ENCODE assay signal across 8 cellular contexts in genomic region chr7:7595451-7595850, GRCh38. TPM values are rescaled to one million over a fixed set of nuclear protein-coding genes. Genes with fewer than 3 reads are reported as not detected.
DNase-seq lines count a peak whose midpoint lies in the region; ATAC-seq and TF ChIP-seq lines count a peak whose summit lies in the region.

No MANE protein-coding gene starts in this region.

- TF ChIP-seq CTCF in A673 (conservative IDR thresholded peaks at IDR 0.05; ENCODE audit: low read depth, low read length), result peak; percentile 56
- TF ChIP-seq CTCF in HEK293 (tag by site-specific recombination; IDR thresholded peaks at IDR 0.05), result no peak
- TF ChIP-seq CTCF in SK-N-SH (IDR thresholded peaks at IDR 0.05), result peak; percentile 74

- H4K20me1 ChIP-seq in SK-N-SH (ENCODE audit: insufficient read depth), result no peaks in the 10 kb centered on the region

- CTCF ChIA-PET in A673 (lab: Charles Lee), result no interaction called here
- CTCF ChIA-PET in HEK293 (lab: Yijun Ruan, JAX), result interaction anchor here (0.6 to 2.1 kb wide), 10 partner anchors 10 to 701 kb away, joined by 3 to 16 read pairs (median 3); no protein-coding TSS in a partner anchor
- CTCF ChIA-PET in SK-N-SH (lab: Yijun Ruan, JAX), result interaction anchor here (0.7 to 3.8 kb wide), 38 partner anchors 10 to 732 kb away, joined by 3 to 43 read pairs (median 4); partner anchors contain the start of gene UMAD1
- CTCF ChIA-PET in activated CD4-positive, alpha-beta T cell treated with anti-CD3 and anti-CD28 coated beads, Interleukin-2, amount 10 ng/mL, durations not matched to agents 7 days and 5 days (lab: Charles Lee), result interaction anchor here (1.5 kb wide), 1 partner anchor 28 kb away, joined by 3 read pairs; no protein-coding TSS in a partner anchor

- no peak overlapping the region for H3K4me3 Mint-ChIP-seq in activated CD4-positive, alpha-beta T cell treated with anti-CD3 and anti-CD28 coated beads, Interleukin-2, amount 10 ng/mL, durations not matched to agents 7 days and 5 days

- WGBS in SK-N-SH (ENCODE audit: low lambda C conversion rate), result 88% methylated on average over 1 of the region's 1 CpG

- POLR2A ChIA-PET in A673 (lab: Charles Lee; ENCODE audit: low non-redundant PET) (no interaction called here), HEK293 (lab: Yijun Ruan, JAX) (no interaction called here), SK-N-SH (lab: Yijun Ruan, JAX) (interaction anchor here (1.2 kb wide), 1 partner anchor 696 kb away, joined by 3 read pairs; no protein-coding TSS in a partner anchor)
- POLR2A ChIA-PET in activated CD4-positive, alpha-beta T cell treated with anti-CD3 and anti-CD28 coated beads, Interleukin-2, amount 10 ng/mL, durations not matched to agents 7 days and 5 days (lab: Charles Lee), result interaction anchor here (0.6 kb wide), 1 partner anchor 60 kb away, joined by 3 read pairs; no protein-coding TSS in a partner anchor

- peak; percentile 86 for TF ChIP-seq RAD21 in SK-N-SH (IDR thresholded peaks at IDR 0.05; ENCODE audit: low read length)

- H3K4me2 ChIP-seq in SK-N-SH, result no peak overlapping the region

- no peaks in the 10 kb centered on the region for H3K36me3 ChIP-seq in A673 (ENCODE audit: insufficient read depth, low read length, poor library complexity, severe bottlenecking)
- peaks cover 24 to 28% of the 10 kb centered on the region in 2 experiments for H3K36me3 ChIP-seq in HEK293 (ENCODE audit: control insufficient read depth in 2 of 2, insufficient read depth in 1 of 2, low read length in 2 of 2)
- H3K36me3 ChIP-seq in SK-N-SH (replicated peaks in 1 of 2; ENCODE audit: control insufficient read depth in 1 of 2, insufficient read depth in 2 of 2, low read length in 1 of 2), result peaks cover 52 to 57% of the 10 kb centered on the region in 2 experiments

- intact Hi-C loops in A673 (cut with micrococcal nuclease; ENCODE audit: unreplicated experiment), result loop anchor here (1.0 to 10.0 kb wide), 3 partner anchors 169 to 702 kb away; no protein-coding TSS in a partner anchor

- H3K27ac Mint-ChIP-seq in activated CD4-positive, alpha-beta T cell treated with anti-CD3 and anti-CD28 coated beads, Interleukin-2, amount 10 ng/mL, durations not matched to agents 7 days and 5 days, result no peak overlapping the region

- H3K27me3 ChIP-seq in A673 (replicated peaks; ENCODE audit: insufficient read depth, low read depth, low read length, poor library complexity), result no peaks in the 10 kb centered on the region
- H3K27me3 ChIP-seq in SK-N-SH (ENCODE audit: insufficient read depth), result no peaks in the 10 kb centered on the region

- no peak overlapping the region for H3K9ac ChIP-seq in SK-N-SH

- no TSS peak for BruUV-seq in A673 (replicated peaks; lab: Mats Ljungman, UMichigan)

- no peaks in the 10 kb centered on the region for H3K4me1 ChIP-seq in A673 (ENCODE audit: insufficient read depth, low read length, poor library complexity, severe bottlenecking)
- H3K4me1 ChIP-seq in HEK293 (ENCODE audit: control insufficient read depth, insufficient read depth, low read length), result no peaks in the 10 kb centered on the region
- no peaks in the 10 kb centered on the region for H3K4me1 ChIP-seq in SK-N-SH (ENCODE audit: control insufficient read depth in 1 of 2, insufficient read depth in 2 of 2, low read depth in 1 of 2, low read length in 1 of 2)

- TF ChIP-seq EP300 in SK-N-SH (IDR thresholded peaks at IDR 0.05; ENCODE audit: borderline replicate concordance in 1 of 2, low read depth in 1 of 2, low read length in 1 of 2), result no peak

- H3K27ac ChIP-seq in A673 (ENCODE audit: low read depth, low read length, poor library complexity, severe bottlenecking), result no peak overlapping the region
- no peak overlapping the region for H3K27ac ChIP-seq in HEK293 (ENCODE audit: extremely low read depth, low read depth, low read length)
- peak overlapping the region in 1 of 2 experiments; percentile 40; a peak in 2 of 4 replicates for H3K27ac ChIP-seq in SK-N-SH (ENCODE audit: low read depth in 2 of 2, low read length in 1 of 2)

- H3K79me2 ChIP-seq in SK-N-SH (ENCODE audit: insufficient read depth), result no peaks in the 10 kb centered on the region

- no peak overlapping the region for H2AFZ ChIP-seq in SK-N-SH (ENCODE audit: low read depth)

- H3K9me3 Mint-ChIP-seq in activated CD4-positive, alpha-beta T cell treated with anti-CD3 and anti-CD28 coated beads, Interleukin-2, amount 10 ng/mL, durations not matched to agents 7 days and 5 days, result peaks cover 6% of the 10 kb centered on the region

- no peak overlapping the region for H3K4me3 ChIP-seq in A673 (ENCODE audit: low read depth, low read length, poor library complexity, severe bottlenecking)
- H3K4me3 ChIP-seq in HEK293 (ENCODE audit: low read depth, low read length), result no peak overlapping the region
- H3K4me3 ChIP-seq in SK-N-SH (ENCODE audit: low read depth in 2 of 2, low read length in 1 of 2), result no peak overlapping the region

- H3K9me3 ChIP-seq in A673 (ENCODE audit: low read depth, low read length, poor library complexity, severe bottlenecking) (no peaks in the 10 kb centered on the region), HEK293 (ENCODE audit: control insufficient read depth, insufficient read depth, low read depth, low read length) (no peaks in the 10 kb centered on the region), SK-N-SH (no peaks in the 10 kb centered on the region)

- no peak for ATAC-seq in GM21717 (IDR thresholded peaks at IDR 0.05; ENCODE audit: unreplicated experiment)
- no peak for ATAC-seq in HG03139 (IDR thresholded peaks at IDR 0.05; ENCODE audit: unreplicated experiment)
- ATAC-seq in HG03159 (IDR thresholded peaks at IDR 0.05; ENCODE audit: unreplicated experiment), result no peak

- no peaks in the 10 kb centered on the region for H3K4me1 Mint-ChIP-seq in activated CD4-positive, alpha-beta T cell treated with anti-CD3 and anti-CD28 coated beads, Interleukin-2, amount 10 ng/mL, durations not matched to agents 7 days and 5 days

- peaks cover 29% of the 10 kb centered on the region for H3K36me3 Mint-ChIP-seq in activated CD4-positive, alpha-beta T cell treated with anti-CD3 and anti-CD28 coated beads, Interleukin-2, amount 10 ng/mL, durations not matched to agents 7 days and 5 days (ENCODE audit: low read depth)

- H3F3A ChIP-seq in SK-N-SH (replicated peaks; ENCODE audit: insufficient read depth), result no peaks in the 10 kb centered on the region

- no peaks in the 10 kb centered on the region for H3K9me2 ChIP-seq in SK-N-SH

- peak; percentile 49 for DNase-seq in A673 (ENCODE audit: low spot score)
- peak; percentile 58 for DNase-seq in SK-N-SH
- peak; percentile 11 for DNase-seq in hepatic stellate cell (ENCODE audit: low spot score)
- no peak for DNase-seq in activated CD4-positive, alpha-beta T cell treated with anti-CD3 and anti-CD28 coated beads, Interleukin-2, amount 10 ng/mL, durations not matched to agents 7 days and 5 days

- H3K27me3 Mint-ChIP-seq in activated CD4-positive, alpha-beta T cell treated with anti-CD3 and anti-CD28 coated beads, Interleukin-2, amount 10 ng/mL, durations not matched to agents 7 days and 5 days, result no peaks in the 10 kb centered on the region

TF ChIP-seq in HEK293, 187 proteins besides CTCF, POLR2A, EP300 and RAD21:
- TF ChIP-seq ZNF366 (tag by site-specific recombination; conservative IDR thresholded peaks at IDR 0.05), result no peak
- TF ChIP-seq ZNF654 (tag by site-specific recombination; IDR thresholded peaks at IDR 0.05; ENCODE audit: low read depth), result peak; percentile 31; the same call in 1 of the 2 replicates

TF ChIP-seq in SK-N-SH, 30 proteins besides CTCF, POLR2A, EP300 and RAD21 (continues in another document):
- TF ChIP-seq FOSL2 (IDR thresholded peaks at IDR 0.05; ENCODE audit: borderline replicate concordance, low read depth) (no peak), REST (IDR thresholded peaks at IDR 0.05; ENCODE audit: low read depth, low read length) (no peak)

RNA-seq across cellular contexts. Expression of gene MIOS, which starts 28.8 kb away (rescaled TPM):
- 19.2 and 21.0 TPM in 2 replicates for total RNA-seq in A673 (2021)
- 16.4 and 21.9 TPM in 2 replicates for polyA plus RNA-seq in SK-N-SH (2012; rRNA removed)
- 22.1 and 23.9 TPM in 2 replicates for polyA plus RNA-seq in SK-N-SH (2012; cell fraction: cytosol; rRNA removed)
- polyA plus RNA-seq in SK-N-SH (2012; cell fraction: nucleus; rRNA removed), result 21.1 and 31.7 TPM in 2 replicates
- 10 to 100 TPM; 24.8 to 25.4 TPM for total RNA-seq in activated CD4-positive, alpha-beta T cell treated with anti-CD3 and anti-CD28 coated beads, Interleukin-2, amount 10 ng/mL, durations not matched to agents 7 days and 5 days

RNA-seq across cellular contexts. Expression of gene UMAD1, which starts 45.1 kb away (rescaled TPM):
- 13.3 and 13.5 TPM in 2 replicates for total RNA-seq in A673 (2021)
- polyA plus RNA-seq in SK-N-SH (2012; rRNA removed), result 13.9 and 17.6 TPM in 2 replicates
- 19.6 and 24.9 TPM in 2 replicates for polyA plus RNA-seq in SK-N-SH (2012; cell fraction: cytosol; rRNA removed)
- 7.5 and 9.7 TPM in 2 replicates for polyA plus RNA-seq in SK-N-SH (2012; cell fraction: nucleus; rRNA removed)
- total RNA-seq in activated CD4-positive, alpha-beta T cell treated with anti-CD3 and anti-CD28 coated beads, Interleukin-2, amount 10 ng/mL, durations not matched to agents 7 days and 5 days, result 10 to 100 TPM; 16.3 to 16.4 TPM

RNA-seq across cellular contexts. Expression of gene COL28A1, which starts 59.8 kb away (rescaled TPM):
- 0.22 and 0.34 TPM in 2 replicates for total RNA-seq in A673 (2021)
- polyA plus RNA-seq in SK-N-SH (2012; rRNA removed), result 0.08 TPM in 1 of 2 replicates, not detected in the other
- polyA plus RNA-seq in SK-N-SH (2012; cell fraction: cytosol; rRNA removed), result 0.03 and 0.10 TPM in 2 replicates
- polyA plus RNA-seq in SK-N-SH (2012; cell fraction: nucleus; rRNA removed), result 0.21 and 0.23 TPM in 2 replicates
- not detected for total RNA-seq in activated CD4-positive, alpha-beta T cell treated with anti-CD3 and anti-CD28 coated beads, Interleukin-2, amount 10 ng/mL, durations not matched to agents 7 days and 5 days

Comparison
In these comparisons a context has a peak if more than half of its experiments do, and no peak if none do; other contexts are left out.
1. POLR2A ChIA-PET loops: an anchor here in SK-N-SH (1.2 kb wide) and activated CD4-positive, alpha-beta T cell treated with anti-CD3 and anti-CD28 coated beads, Interleukin-2, amount 10 ng/mL, durations not matched to agents 7 days and 5 days (0.6 kb wide); none called in A673 and HEK293.